11 cellular contexts compared by ENCODE assay signal in genomic region chr7:137772748-137773147, GRCh38.
DNase-seq lines count a peak whose midpoint lies in the region; ATAC-seq and TF ChIP-seq lines count a peak whose summit lies in the region.
"Had no signal": no experiment of that assay in that cellular context is flagged by ENCODE, and none has a peak within 500 bp of the region (broad histone marks: within the 10 kb centered on the region; RNA-seq: fewer than 3 reads in every experiment).

No MANE protein-coding gene starts in this region.

- in situ Hi-C loops in Panc1 (cut with HindIII; ENCODE audit: low pct_unique_long_range_greater_than_20kb, low sequenced_read_pairs) = no loop called here

- no peak for TF ChIP-seq POLR2A in spleen (IDR thresholded peaks at IDR 0.05)

- H3K4me3 Mint-ChIP-seq in osteocyte (ENCODE audit: unreplicated experiment) (no peak overlapping the region), natural killer cell (no peak overlapping the region)
- H3K4me3 Mint-ChIP-seq: dendritic cell treated with granulocyte-macrophage colony-stimulating factor and Interleukin-4, amounts not matched to agents 40 ng/mL and 50 ng/mL, for 4 days; GM23338 had no signal

- no peaks in the 10 kb centered on the region for H3K9me3 ChIP-seq in Panc1 (ENCODE audit: control insufficient read depth, insufficient read depth, low read depth, low read length)
- no peaks in the 10 kb centered on the region for H3K9me3 ChIP-seq in spleen

- peak; percentile 86 for DNase-seq in EL
- peak; percentile 84 for DNase-seq in Panc1 (ENCODE audit: low read depth, low spot score)
- DNase-seq in osteocyte (ENCODE audit: extremely low spot score, unreplicated experiment) = no peak
- DNase-seq in NCI-H526 treated with DMSO at 0.1 percent for 48 hours (lab: John Stamatoyannopoulos, UW) = no peak
- DNase-seq in natural killer cell = no peak
- no peak for DNase-seq in RWPE1 (ENCODE audit: low spot score)
- no peak for DNase-seq in spleen
- DNase-seq: NCI-H748 treated with DMSO at 0.1 percent for 48 hours had no signal

- no peaks in the 10 kb centered on the region for H3K4me1 ChIP-seq in Panc1 (ENCODE audit: control insufficient read depth, insufficient read depth, low read length)
- no peaks in the 10 kb centered on the region for H3K4me1 ChIP-seq in spleen

- no TSS peak for BruUV-seq in Panc1 (replicated peaks; lab: Mats Ljungman, UMichigan)

- ATAC-seq in Panc1 = no peak
- ATAC-seq in esophagus mucosa = peak; percentile 67
- ATAC-seq in natural killer cell = no peak
- ATAC-seq: GM23338 had no signal

- no peak for TF ChIP-seq CTCF in Panc1 (IDR thresholded peaks at IDR 0.05)
- no peak for TF ChIP-seq CTCF in osteocyte (IDR thresholded peaks at IDR 0.05)
- TF ChIP-seq CTCF in natural killer cell (IDR thresholded peaks at IDR 0.05) = no peak
- no peak for TF ChIP-seq CTCF in RWPE1 (conservative IDR thresholded peaks at IDR 0.05; ENCODE audit: low read depth)
- no peak for TF ChIP-seq CTCF in spleen (IDR thresholded peaks at IDR 0.05 in 8 of 11, conservative IDR thresholded peaks at IDR 0.05 in 3 of 11)

- H3K27me3 ChIP-seq in Panc1 (ENCODE audit: control insufficient read depth, insufficient read depth, low read length) (0 out of 2 replicates have a peak, but pooled peaks cover 2% of the 10 kb centered on the region), spleen (replicated peaks in 1 of 7) (peaks cover 0 to 5% (median 0%) of the 10 kb centered on the region in 7 donors)

- H3K36me3 Mint-ChIP-seq in osteocyte (ENCODE audit: unreplicated experiment) (no peaks in the 10 kb centered on the region), natural killer cell (no peaks in the 10 kb centered on the region)

- intact Hi-C loops in Panc1 (cut with micrococcal nuclease; ENCODE audit: unreplicated experiment) (no loop called here), natural killer cell (cut with micrococcal nuclease) (no loop called here), spleen (cut with DNase I; ENCODE audit: low total_unique reads) (no loop called here)

- CTCF ChIA-PET in Panc1 (lab: Charles Lee) (no interaction called here), RWPE1 (lab: Yijun Ruan, JAX) (no interaction called here)

- no peaks in the 10 kb centered on the region for H3K36me3 ChIP-seq in Panc1 (ENCODE audit: control insufficient read depth, insufficient read depth, low read length)
- H3K36me3 ChIP-seq in spleen = no peaks in the 10 kb centered on the region

- no peaks in the 10 kb centered on the region for H3K27me3 Mint-ChIP-seq in osteocyte (ENCODE audit: unreplicated experiment)
- peaks cover 0 to 4% of the 10 kb centered on the region in 2 donors for H3K27me3 Mint-ChIP-seq in natural killer cell (ENCODE audit: low read depth in 2 of 2)
- H3K27me3 Mint-ChIP-seq: dendritic cell treated with granulocyte-macrophage colony-stimulating factor and Interleukin-4, amounts not matched to agents 40 ng/mL and 50 ng/mL, for 4 days had no signal

- H3K9me3 Mint-ChIP-seq in osteocyte (ENCODE audit: unreplicated experiment) (no peaks in the 10 kb centered on the region), natural killer cell (peaks cover 0 to 2% of the 10 kb centered on the region in 2 donors)
- H3K9me3 Mint-ChIP-seq: dendritic cell treated with granulocyte-macrophage colony-stimulating factor and Interleukin-4, amounts not matched to agents 40 ng/mL and 50 ng/mL, for 4 days; GM23338 had no signal

- no peak overlapping the region for H3K27ac ChIP-seq in Panc1 (ENCODE audit: low read length)
- H3K27ac ChIP-seq in RWPE1 = no peak overlapping the region
- H3K27ac ChIP-seq in spleen = no peak overlapping the region

- H3K4me3 ChIP-seq in Panc1 (ENCODE audit: low read depth in 2 of 2, low read length in 2 of 2) (no peak overlapping the region), spleen (no peak overlapping the region)
- H3K4me3 ChIP-seq: GM23338 had no signal

- POLR2A ChIA-PET in Panc1 (lab: Charles Lee) (no interaction called here), RWPE1 (lab: Yijun Ruan, JAX; ENCODE audit: low non-redundant PET) (no interaction called here)

- H3K27ac Mint-ChIP-seq in osteocyte (ENCODE audit: unreplicated experiment) (peak overlapping the region; percentile 72), natural killer cell (no peak overlapping the region)
- H3K27ac Mint-ChIP-seq: dendritic cell treated with granulocyte-macrophage colony-stimulating factor and Interleukin-4, amounts not matched to agents 40 ng/mL and 50 ng/mL, for 4 days; GM23338 had no signal

- H3K4me1 Mint-ChIP-seq in osteocyte (ENCODE audit: unreplicated experiment) (peaks cover 49% of the 10 kb centered on the region), natural killer cell (no peaks in the 10 kb centered on the region)

Comparison
In these comparisons a context has a peak if more than half of its experiments do, and no peak if none do; other contexts are left out.
1. DNase-seq: peak in EL (single experiment) and Panc1 (single experiment); none in osteocyte (single experiment), NCI-H526 treated with DMSO at 0.1 percent for 48 hours (single experiment), natural killer cell (single experiment), RWPE1 (single experiment) and spleen (single experiment).